Comparison of ENCODE assay signal across 17 cellular contexts in the genomic region with DNA sequence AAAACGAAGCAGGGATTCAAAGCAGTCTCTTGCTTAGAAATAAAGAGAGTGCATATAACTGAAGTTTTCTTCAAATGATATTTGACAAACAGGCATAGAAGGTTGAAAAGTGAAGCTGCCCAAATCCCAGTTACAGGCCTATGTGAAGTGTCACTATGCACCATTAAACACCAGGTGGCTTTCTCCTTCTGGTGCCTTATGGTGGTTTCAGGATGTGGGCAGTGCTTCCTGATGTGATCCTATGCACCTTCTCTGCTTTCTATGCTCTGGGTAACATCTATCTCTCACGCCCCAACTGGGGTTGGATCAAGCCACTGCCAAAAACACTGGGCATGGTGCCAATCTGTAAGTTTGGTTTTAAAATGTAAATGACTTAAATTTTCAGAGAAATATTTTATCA.
DNase-seq lines count a peak whose midpoint lies in the region; ATAC-seq and TF ChIP-seq lines count a peak whose summit lies in the region.
"Had no signal": no experiment of that assay in that cellular context is flagged by ENCODE, and none has a peak within 500 bp of the region (broad histone marks: within the 10 kb centered on the region; RNA-seq: fewer than 3 reads in every experiment).

No MANE protein-coding gene starts in this region.

- CTCF ChIA-PET in WTC11 (lab: Charles Lee): no interaction called here
- CTCF ChIA-PET in CD8-positive, alpha-beta T cell (lab: Charles Lee): no interaction called here

- no peaks in the 10 kb centered on the region for H3K27me3 Mint-ChIP-seq in WTC11 (ENCODE audit: low read depth)
- no peaks in the 10 kb centered on the region for H3K27me3 Mint-ChIP-seq in CD8-positive, alpha-beta T cell (ENCODE audit: low read depth)
- H3K27me3 Mint-ChIP-seq: activated B cell treated with CpG ODN at 0.5 μM for 24 hours had no signal

- intact Hi-C loops in CD8-positive, alpha-beta T cell (cut with DNase I, micrococcal nuclease): no loop called here

- no peak overlapping the region for H3K4me3 Mint-ChIP-seq in WTC11
- H3K4me3 Mint-ChIP-seq in CD8-positive, alpha-beta T cell: no peak overlapping the region
- H3K4me3 Mint-ChIP-seq: activated B cell treated with CpG ODN at 0.5 μM for 24 hours; stimulated activated effector memory CD8-positive, alpha-beta T cell treated with anti-CD3 and anti-CD28 coated beads, Interleukin-12 subunit alpha, Interleukin-12 subunit beta, amount 100 ng/mL, for 72 hours had no signal

- no peaks in the 10 kb centered on the region for H3K4me1 Mint-ChIP-seq in WTC11
- no peaks in the 10 kb centered on the region for H3K4me1 Mint-ChIP-seq in CD8-positive, alpha-beta T cell (ENCODE audit: low read depth)
- H3K4me1 Mint-ChIP-seq: activated B cell treated with CpG ODN at 0.5 μM for 24 hours; stimulated activated effector memory CD8-positive, alpha-beta T cell treated with anti-CD3 and anti-CD28 coated beads, Interleukin-12 subunit alpha, Interleukin-12 subunit beta, amount 100 ng/mL, for 72 hours had no signal

- no peaks in the 10 kb centered on the region for H3K9me3 ChIP-seq in BE2C
- H3K9me3 ChIP-seq in Peyer's patch: no peaks in the 10 kb centered on the region
- no peaks in the 10 kb centered on the region for H3K9me3 ChIP-seq in CD8-positive, alpha-beta T cell (ENCODE audit: low read length)
- H3K9me3 ChIP-seq: esophagus squamous epithelium, heart left ventricle, mucosa of descending colon, tibial nerve had no signal

- H3K27ac Mint-ChIP-seq in WTC11: no peak overlapping the region
- no peak overlapping the region for H3K27ac Mint-ChIP-seq in CD8-positive, alpha-beta T cell
- H3K27ac Mint-ChIP-seq: activated B cell treated with CpG ODN at 0.5 μM for 24 hours; stimulated activated effector memory CD8-positive, alpha-beta T cell treated with anti-CD3 and anti-CD28 coated beads, Interleukin-12 subunit alpha, Interleukin-12 subunit beta, amount 100 ng/mL, for 72 hours had no signal

- H3K27me3 ChIP-seq in BE2C (no peaks in the 10 kb centered on the region), Peyer's patch (no peaks in the 10 kb centered on the region)
- H3K27me3 ChIP-seq in CD8-positive, alpha-beta T cell (ENCODE audit: insufficient read depth, low read length): no peaks in the 10 kb centered on the region
- H3K27me3 ChIP-seq: esophagus squamous epithelium, heart left ventricle, tibial nerve had no signal

- H3K36me3 ChIP-seq in BE2C (no peaks in the 10 kb centered on the region), Peyer's patch (no peaks in the 10 kb centered on the region)
- no peaks in the 10 kb centered on the region for H3K36me3 ChIP-seq in CD8-positive, alpha-beta T cell (ENCODE audit: insufficient read depth, low read length)
- H3K36me3 ChIP-seq: esophagus squamous epithelium, heart left ventricle, tibial nerve had no signal

- POLR2A ChIA-PET in WTC11 (lab: Charles Lee): no interaction called here
- POLR2A ChIA-PET in CD8-positive, alpha-beta T cell (lab: Charles Lee): no interaction called here

- H3K4me1 ChIP-seq in BE2C (no peaks in the 10 kb centered on the region), Peyer's patch (no peaks in the 10 kb centered on the region)
- no peaks in the 10 kb centered on the region for H3K4me1 ChIP-seq in CD8-positive, alpha-beta T cell (ENCODE audit: insufficient read depth, low read length)
- H3K4me1 ChIP-seq: esophagus squamous epithelium, heart left ventricle, tibial nerve had no signal

- TF ChIP-seq POLR2A in Peyer's patch (IDR thresholded peaks at IDR 0.05): no peak

- peak; percentile 38; the same call in 1 of the 2 replicates for ATAC-seq in WTC11
- ATAC-seq in HG03097 (IDR thresholded peaks at IDR 0.05; ENCODE audit: low FRiP score, unreplicated experiment): no peak
- no peak for ATAC-seq in CD8-positive, alpha-beta T cell
- ATAC-seq: heart left ventricle; mucosa of descending colon; stimulated activated effector memory CD8-positive, alpha-beta T cell treated with anti-CD3 and anti-CD28 coated beads, Interleukin-12 subunit alpha, Interleukin-12 subunit beta, amount 100 ng/mL, for 72 hours had no signal

- in situ Hi-C loops in ACHN (cut with HindIII; ENCODE audit: low pct_ligation_motif_present, low pct_unique_long_range_greater_than_20kb, low sequenced_read_pairs): no loop called here

- H3K36me3 Mint-ChIP-seq in WTC11: no peaks in the 10 kb centered on the region
- no peaks in the 10 kb centered on the region for H3K36me3 Mint-ChIP-seq in CD8-positive, alpha-beta T cell
- H3K36me3 Mint-ChIP-seq: stimulated activated effector memory CD8-positive, alpha-beta T cell treated with anti-CD3 and anti-CD28 coated beads, Interleukin-12 subunit alpha, Interleukin-12 subunit beta, amount 100 ng/mL, for 72 hours had no signal

- DNase-seq in BE2C: no peak
- peak; percentile 36 for DNase-seq in GM12865 (ENCODE audit: low read depth)
- peak; percentile 1 for DNase-seq in NCI-H1092 (lab: John Stamatoyannopoulos, UW)
- no peak for DNase-seq in WTC11 (ENCODE audit: low spot score)
- DNase-seq in Peyer's patch: no peak
- no peak for DNase-seq in ACHN
- DNase-seq in CD8-positive, alpha-beta T cell: no peak
- DNase-seq: activated B cell treated with CpG ODN at 0.5 μM for 24 hours, esophagus squamous epithelium, heart left ventricle, kidney glomerular epithelial cell, NCI-H2081 treated with DMSO at 0.1 percent for 48 hours, SW 1271 had no signal

- no peak overlapping the region for H3K27ac ChIP-seq in Peyer's patch
- no peak overlapping the region for H3K27ac ChIP-seq in CD8-positive, alpha-beta T cell (ENCODE audit: low read depth, low read length)
- H3K27ac ChIP-seq: esophagus squamous epithelium, heart left ventricle, tibial nerve had no signal

- TF ChIP-seq CTCF in BE2C (IDR thresholded peaks at IDR 0.05; ENCODE audit: low read depth, low read length) (peak; percentile 26), GM12865 (IDR thresholded peaks at IDR 0.05; ENCODE audit: insufficient read depth, low read depth, low read length, missing control alignments) (no peak), WTC11 (IDR thresholded peaks at IDR 0.05) (no peak), Peyer's patch (IDR thresholded peaks at IDR 0.05) (no peak)
- no peak for TF ChIP-seq CTCF in CD8-positive, alpha-beta T cell (IDR thresholded peaks at IDR 0.05)

- no peaks in the 10 kb centered on the region for H3K9me3 Mint-ChIP-seq in WTC11
- peaks cover 2% of the 10 kb centered on the region for H3K9me3 Mint-ChIP-seq in CD8-positive, alpha-beta T cell
- H3K9me3 Mint-ChIP-seq: activated B cell treated with CpG ODN at 0.5 μM for 24 hours had no signal

- H3K4me3 ChIP-seq in BE2C (ENCODE audit: low read depth, low read length) (no peak overlapping the region), GM12865 (ENCODE audit: low read depth, low read length) (no peak overlapping the region), Peyer's patch (no peak overlapping the region)
- no peak overlapping the region for H3K4me3 ChIP-seq in CD8-positive, alpha-beta T cell (ENCODE audit: low read depth, low read length)
- H3K4me3 ChIP-seq: esophagus squamous epithelium, heart left ventricle, mucosa of descending colon, tibial nerve had no signal

TF ChIP-seq in WTC11, 78 proteins besides CTCF, POLR2A, EP300 and RAD21:
- TF ChIP-seq, protein P1, sequence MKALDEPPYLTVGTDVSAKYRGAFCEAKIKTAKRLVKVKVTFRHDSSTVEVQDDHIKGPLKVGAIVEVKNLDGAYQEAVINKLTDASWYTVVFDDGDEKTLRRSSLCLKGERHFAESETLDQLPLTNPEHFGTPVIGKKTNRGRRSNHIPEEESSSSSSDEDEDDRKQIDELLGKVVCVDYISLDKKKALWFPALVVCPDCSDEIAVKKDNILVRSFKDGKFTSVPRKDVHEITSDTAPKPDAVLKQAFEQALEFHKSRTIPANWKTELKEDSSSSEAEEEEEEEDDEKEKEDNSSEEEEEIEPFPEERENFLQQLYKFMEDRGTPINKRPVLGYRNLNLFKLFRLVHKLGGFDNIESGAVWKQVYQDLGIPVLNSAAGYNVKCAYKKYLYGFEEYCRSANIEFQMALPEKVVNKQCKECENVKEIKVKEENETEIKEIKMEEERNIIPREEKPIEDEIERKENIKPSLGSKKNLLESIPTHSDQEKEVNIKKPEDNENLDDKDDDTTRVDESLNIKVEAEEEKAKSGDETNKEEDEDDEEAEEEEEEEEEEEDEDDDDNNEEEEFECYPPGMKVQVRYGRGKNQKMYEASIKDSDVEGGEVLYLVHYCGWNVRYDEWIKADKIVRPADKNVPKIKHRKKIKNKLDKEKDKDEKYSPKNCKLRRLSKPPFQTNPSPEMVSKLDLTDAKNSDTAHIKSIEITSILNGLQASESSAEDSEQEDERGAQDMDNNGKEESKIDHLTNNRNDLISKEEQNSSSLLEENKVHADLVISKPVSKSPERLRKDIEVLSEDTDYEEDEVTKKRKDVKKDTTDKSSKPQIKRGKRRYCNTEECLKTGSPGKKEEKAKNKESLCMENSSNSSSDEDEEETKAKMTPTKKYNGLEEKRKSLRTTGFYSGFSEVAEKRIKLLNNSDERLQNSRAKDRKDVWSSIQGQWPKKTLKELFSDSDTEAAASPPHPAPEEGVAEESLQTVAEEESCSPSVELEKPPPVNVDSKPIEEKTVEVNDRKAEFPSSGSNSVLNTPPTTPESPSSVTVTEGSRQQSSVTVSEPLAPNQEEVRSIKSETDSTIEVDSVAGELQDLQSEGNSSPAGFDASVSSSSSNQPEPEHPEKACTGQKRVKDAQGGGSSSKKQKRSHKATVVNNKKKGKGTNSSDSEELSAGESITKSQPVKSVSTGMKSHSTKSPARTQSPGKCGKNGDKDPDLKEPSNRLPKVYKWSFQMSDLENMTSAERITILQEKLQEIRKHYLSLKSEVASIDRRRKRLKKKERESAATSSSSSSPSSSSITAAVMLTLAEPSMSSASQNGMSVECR (CRISPR knock-in tag; IDR thresholded peaks at IDR 0.05; ENCODE audit: borderline replicate concordance): no peak
- TF ChIP-seq NFE2L1 (CRISPR knock-in tag; IDR thresholded peaks at IDR 0.05) (no peak), ELF4 (CRISPR knock-in tag; IDR thresholded peaks at IDR 0.05; ENCODE audit: low read depth) (no peak)

Comparison
In these comparisons a context has a peak if more than half of its experiments do, and no peak if none do; other contexts are left out.
1. DNase-seq: peak in GM12865 (single experiment) and NCI-H1092 (single experiment); none in BE2C (single experiment), WTC11 (single experiment), Peyer's patch (0 of 3), ACHN (single experiment) and CD8-positive, alpha-beta T cell (0 of 7).